In the genomic region with DNA sequence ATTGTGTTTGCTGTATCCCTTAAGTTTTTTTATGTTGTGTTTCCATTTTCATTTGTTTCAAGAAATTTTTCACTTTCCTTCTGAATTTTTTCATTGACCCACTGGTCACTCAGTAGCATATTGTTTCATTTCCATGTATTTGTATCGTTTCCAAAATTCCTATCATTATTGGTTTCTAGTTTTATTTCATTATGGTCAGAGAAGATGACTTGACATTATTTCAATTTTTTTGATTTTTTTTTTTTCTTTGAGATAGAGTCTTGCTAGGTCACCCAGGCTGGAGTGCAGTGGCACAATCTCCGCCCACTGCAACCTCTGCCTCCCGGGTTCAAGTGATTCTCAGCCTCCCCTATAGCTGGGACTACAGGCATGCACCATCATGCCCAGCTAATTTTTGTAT, we compare ENCODE assay signal across 29 cellular contexts.
"Had no signal": no experiment of that assay in that cellular context is flagged by ENCODE, and none has a peak within 500 bp of the region (broad histone marks: within the 10 kb centered on the region; RNA-seq: fewer than 3 reads in every experiment).

No MANE protein-coding gene starts in this region.

- DNase-seq: activated B cell treated with CpG ODN at 0.5 μM for 24 hours; activated CD4-positive, alpha-beta memory T cell treated with anti-CD3 and anti-CD28 coated beads for 36 hours; activated CD4-positive, alpha-beta T cell treated with anti-CD3 and anti-CD28 coated beads for 4 hours; activated CD4-positive, alpha-beta T cell treated with anti-CD3 and anti-CD28 coated beads, Interleukin-2, amount 50 U/mL, for 1 hour; activated CD4-positive, CD25-positive, alpha-beta regulatory T cell treated with anti-CD3 and anti-CD28 coated beads, Interleukin-2, amount 50 U/mL, for 72 hours; activated CD8-positive, alpha-beta memory T cell treated with anti-CD3 and anti-CD28 coated beads, Interleukin-2, amount 10 ng/mL, durations not matched to agents 7 days and 5 days; activated gamma-delta T cell treated with Interleukin-2 at 50 U/mL for 16 hours; activated naive CD4-positive, alpha-beta T cell treated with anti-CD3 and anti-CD28 coated beads, Interleukin-2, amount 10 ng/mL, durations not matched to agents 7 days and 5 days; activated naive CD8-positive, alpha-beta T cell treated with anti-CD3 and anti-CD28 coated beads, Interleukin-2, amount 50 U/mL, for 24 hours; activated T-cell treated with anti-CD3 and anti-CD28 coated beads, Interleukin-2, amount 50 U/mL, for 1 hour; anterior cingulate cortex; caudate nucleus; NCI-H1105; NCI-H1417 treated with DMSO at 0.1 percent for 48 hours; NCI-H187 treated with DMSO at 0.1 percent for 48 hours; NCI-H2081; NCI-H345; NCI-H524 treated with DMSO at 0.1 percent for 48 hours; Peyer's patch; RPMI8226; SHP77 treated with DMSO at 0.1 percent for 48 hours; T-cell; T-helper 17 cell had no signal

- H3K4me1 Mint-ChIP-seq: activated B cell treated with CpG ODN at 0.5 μM for 24 hours, brain had no signal

- H3K4me1 ChIP-seq: Peyer's patch, SJSA1 had no signal

- H3K27ac ChIP-seq: Peyer's patch, SJSA1, VCaP had no signal

- H3K9me3 ChIP-seq: Peyer's patch, SJSA1 had no signal

- H3K27me3 Mint-ChIP-seq: activated B cell treated with CpG ODN at 0.5 μM for 24 hours; activated CD4-positive, alpha-beta memory T cell treated with anti-CD3 and anti-CD28 coated beads for 36 hours; activated CD8-positive, alpha-beta memory T cell treated with anti-CD3 and anti-CD28 coated beads, Interleukin-2, amount 10 ng/mL, durations not matched to agents 7 days and 5 days; activated naive CD8-positive, alpha-beta T cell; activated naive CD8-positive, alpha-beta T cell treated with anti-CD3 and anti-CD28 coated beads, Interleukin-2, amount 50 U/mL, for 24 hours; T-cell; T-helper 17 cell had no signal

- H3K27me3 ChIP-seq: Peyer's patch, SJSA1 had no signal

- H3K27ac Mint-ChIP-seq: activated B cell treated with CpG ODN at 0.5 μM for 24 hours; activated CD4-positive, alpha-beta memory T cell treated with anti-CD3 and anti-CD28 coated beads for 36 hours; activated CD8-positive, alpha-beta memory T cell treated with anti-CD3 and anti-CD28 coated beads, Interleukin-2, amount 10 ng/mL, durations not matched to agents 7 days and 5 days; activated naive CD8-positive, alpha-beta T cell treated with anti-CD3 and anti-CD28 coated beads, Interleukin-2, amount 50 U/mL, for 24 hours; activated T-helper 1 cell treated with anti-CD3 and anti-CD28 coated beads, Interleukin-12 subunit alpha, Interleukin-12 subunit beta, Interleukin-2, Interleukin-4 antibody, amounts not matched to agents 30 ng/mL and 10 ng/mL and 1 ng/mL, durations not matched to agents 14 hours and 24 hours and 36 hours; brain; T-cell; T-helper 17 cell had no signal

- ATAC-seq: activated CD8-positive, alpha-beta memory T cell treated with anti-CD3 and anti-CD28 coated beads, Interleukin-2, amount 10 ng/mL, durations not matched to agents 7 days and 5 days; activated naive CD8-positive, alpha-beta T cell treated with anti-CD3 and anti-CD28 coated beads, Interleukin-2, amount 50 U/mL, for 24 hours; SK-N-SH treated with all-trans-retinoic acid at 6 μM for 48 hours; T-cell; T-helper 17 cell had no signal

- H3K36me3 ChIP-seq: Peyer's patch, SJSA1 had no signal

- H3K4me3 ChIP-seq: Peyer's patch, SJSA1 had no signal

- H3K4me3 Mint-ChIP-seq: activated B cell treated with CpG ODN at 0.5 μM for 24 hours; activated CD4-positive, alpha-beta memory T cell treated with anti-CD3 and anti-CD28 coated beads for 36 hours; activated CD8-positive, alpha-beta memory T cell treated with anti-CD3 and anti-CD28 coated beads, Interleukin-2, amount 10 ng/mL, durations not matched to agents 7 days and 5 days; activated naive CD4-positive, alpha-beta T cell treated with anti-CD3 and anti-CD28 coated beads, Interleukin-2, amount 10 ng/mL, durations not matched to agents 7 days and 5 days; activated naive CD8-positive, alpha-beta T cell; activated naive CD8-positive, alpha-beta T cell treated with anti-CD3 and anti-CD28 coated beads, Interleukin-2, amount 50 U/mL, for 24 hours; activated T-helper 1 cell treated with anti-CD3 and anti-CD28 coated beads, Interleukin-12 subunit alpha, Interleukin-12 subunit beta, Interleukin-2, Interleukin-4 antibody, amounts not matched to agents 30 ng/mL and 10 ng/mL and 1 ng/mL, durations not matched to agents 14 hours and 24 hours and 36 hours; brain; T-cell; T-helper 17 cell had no signal
